In genomic region chr15:44066211-44066827, GRCh38 we compare ENCODE assay signal across 8 cellular contexts.
A peak's percentile ranks its signal among the peaks of the same experiment; 100 is the strongest.
DNase-seq lines count a peak whose midpoint lies in the region; ATAC-seq, FAIRE-seq and TF ChIP-seq lines count a peak whose summit lies in the region.

No MANE protein-coding gene starts in this region.

- no peak overlapping the region for H3K4me3 ChIP-seq in fibroblast of villous mesenchyme (ENCODE audit: low read depth, low read length)

- ATAC-seq in GM18511 (IDR thresholded peaks at IDR 0.05; ENCODE audit: unreplicated experiment), result no peak

- no peak for FAIRE-seq in D721Med (lab: Jason Lieb, UNC)
- peak; percentile 83 for FAIRE-seq in RCC 7860 (lab: Jason Lieb, UNC)

- peak; percentile 18 for DNase-seq in D721Med (ENCODE audit: insufficient read length, low spot score)
- DNase-seq in KG1 (lab: John Stamatoyannopoulos, UW), result peak; percentile 68
- peak; percentile 68 for DNase-seq in RCC 7860 (ENCODE audit: low spot score)
- DNase-seq in activated T-cell treated with anti-CD3 and anti-CD28 coated beads, Interleukin-2, amount 50 U/mL, for 48 hours, result peak; percentile 68
- peak; percentile 77 for DNase-seq in fibroblast of villous mesenchyme (ENCODE audit: low read depth)
- DNase-seq in pons (ENCODE audit: low spot score), result peak; percentile 88
- no peak for DNase-seq in amniotic stem cell (lab: John Stamatoyannopoulos, UW)

- TF ChIP-seq CTCF in D721Med (IDR thresholded peaks at IDR 0.05; ENCODE audit: insufficient read depth, missing control alignments) (peak; percentile 78), fibroblast of villous mesenchyme (IDR thresholded peaks at IDR 0.05; ENCODE audit: insufficient read depth, low read depth, low read length) (peak; percentile 76)
